8 cellular contexts compared by ENCODE assay signal in the genomic region with DNA sequence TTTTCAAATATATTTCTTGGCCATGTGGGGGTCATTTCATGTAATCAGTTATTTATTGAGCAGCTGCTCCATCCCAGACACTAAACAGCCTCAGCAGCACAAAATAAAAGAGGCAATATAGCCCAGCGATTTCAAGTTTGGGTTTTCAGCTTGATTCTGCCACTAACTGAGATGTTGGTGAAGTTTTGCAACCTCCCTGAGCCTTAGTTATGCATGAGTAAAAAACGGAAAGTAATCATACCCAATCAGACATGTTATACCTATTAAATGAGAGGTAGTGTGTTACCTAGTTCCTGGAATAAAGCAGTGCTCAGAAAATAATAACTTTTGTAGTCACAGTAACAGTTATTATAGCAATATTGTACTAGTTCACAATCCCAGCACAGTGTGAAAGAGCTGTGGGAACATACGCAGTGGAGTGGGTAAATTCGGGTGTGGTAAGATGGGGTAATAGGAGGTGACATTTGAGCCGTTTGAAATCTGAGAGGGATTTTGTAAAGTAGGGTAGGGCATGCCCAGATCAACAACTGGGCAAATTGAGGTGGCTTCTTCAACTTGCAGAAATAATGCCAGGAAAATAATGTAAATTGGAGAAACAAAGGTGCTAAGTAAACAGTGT. TPM values are rescaled to one million over a fixed set of nuclear protein-coding genes. Genes with fewer than 3 reads are reported as not detected.
A peak's percentile ranks its signal among the peaks of the same experiment; 100 is the strongest.
DNase-seq lines count a peak whose midpoint lies in the region; ATAC-seq and TF ChIP-seq lines count a peak whose summit lies in the region.

No MANE protein-coding gene starts in this region.

- no peaks in the 10 kb centered on the region for H3K27me3 Mint-ChIP-seq in activated T-cell treated with anti-CD3 and anti-CD28 coated beads, Interleukin-2, amount 50 U/mL, for 72 hours (ENCODE audit: low read depth)

- intact Hi-C loops in right cardiac atrium (cut with DNase I) (loop anchor here in 2 of 4 donors (10.0 kb wide), 2 partner anchors 99 to 199 kb away; a partner anchor contains a TSS), testis (cut with DNase I; ENCODE audit: low total_unique reads) (no loop called here)

- TF ChIP-seq POLR2A in testis (IDR thresholded peaks at IDR 0.05): no peak

- peak overlapping the region; percentile 87 for H3K4me3 ChIP-seq in right cardiac atrium (ENCODE audit: low read length)
- H3K4me3 ChIP-seq in testis: no peak overlapping the region
- H3K4me3 ChIP-seq in SJCRH30: no peak overlapping the region

- H3K4me1 ChIP-seq in right cardiac atrium (ENCODE audit: control insufficient read depth, insufficient read depth, low read length): peaks cover 8% of the 10 kb centered on the region
- peaks cover 7% of the 10 kb centered on the region for H3K4me1 ChIP-seq in testis
- H3K4me1 ChIP-seq in SJCRH30: peaks cover 12% of the 10 kb centered on the region

- H3K9me3 ChIP-seq in right cardiac atrium (ENCODE audit: control insufficient read depth, low read length) (no peaks in the 10 kb centered on the region), testis (no peaks in the 10 kb centered on the region), SJCRH30 (replicated peaks) (no peaks in the 10 kb centered on the region)

- no peak for TF ChIP-seq CTCF in testis (IDR thresholded peaks at IDR 0.05)

- peaks cover 8 to 17% of the 10 kb centered on the region in 2 donors for H3K36me3 Mint-ChIP-seq in activated T-cell treated with anti-CD3 and anti-CD28 coated beads, Interleukin-2, amount 50 U/mL, for 72 hours (ENCODE audit: insufficient read depth in 2 of 2)

- H3K27ac ChIP-seq in right cardiac atrium (ENCODE audit: low read length) (no peak overlapping the region), testis (peak overlapping the region; percentile 77 to 93), SJCRH30 (no peak overlapping the region)

- no peak for ATAC-seq in activated T-cell treated with anti-CD3 and anti-CD28 coated beads, Interleukin-2, amount 50 U/mL, for 72 hours (replicated peaks in 1 of 2)
- ATAC-seq in right cardiac atrium (no peak), GM21737 (IDR thresholded peaks at IDR 0.05; ENCODE audit: unreplicated experiment) (no peak)

- H3K36me3 ChIP-seq in testis (ENCODE audit: low read depth, missing control alignments): no peaks in the 10 kb centered on the region
- peaks cover 6% of the 10 kb centered on the region for H3K36me3 ChIP-seq in SJCRH30

- peak overlapping the region; percentile 96 to 99 for H3K4me3 Mint-ChIP-seq in activated T-cell treated with anti-CD3 and anti-CD28 coated beads, Interleukin-2, amount 50 U/mL, for 72 hours

- H3K4me1 Mint-ChIP-seq in activated T-cell treated with anti-CD3 and anti-CD28 coated beads, Interleukin-2, amount 50 U/mL, for 72 hours (ENCODE audit: low read depth): peaks cover 44% of the 10 kb centered on the region

- WGBS in right cardiac atrium: 60% methylated on average over 5 of the region's 5 CpGs
- 48 to 52% methylated on average over 5 of the region's 5 CpGs for WGBS in testis, 2 donors

- no peak for DNase-seq in activated T-cell treated with anti-CD3 and anti-CD28 coated beads, Interleukin-2, amount 50 U/mL, for 72 hours
- no peak for DNase-seq in activated T-cell treated with anti-CD3 and anti-CD28 coated beads, Interleukin-2, amount 50 U/mL, for 48 hours
- DNase-seq in SW480 (ENCODE audit: low spot score): peak; percentile 66
- no peak for DNase-seq in right cardiac atrium
- no peak for DNase-seq in testis
- no peak for DNase-seq in SJCRH30
- no peak for DNase-seq in NCI-H187 treated with DMSO at 0.1 percent for 48 hours (lab: John Stamatoyannopoulos, UW)

- peak overlapping the region; percentile 92 for H3K27ac Mint-ChIP-seq in activated T-cell treated with anti-CD3 and anti-CD28 coated beads, Interleukin-2, amount 50 U/mL, for 72 hours

- H3K27me3 ChIP-seq in right cardiac atrium (ENCODE audit: control insufficient read depth, insufficient read depth) (no peaks in the 10 kb centered on the region), testis (no peaks in the 10 kb centered on the region), SJCRH30 (no peaks in the 10 kb centered on the region)

- H3K9me3 Mint-ChIP-seq in activated T-cell treated with anti-CD3 and anti-CD28 coated beads, Interleukin-2, amount 50 U/mL, for 72 hours: peaks cover 0 to 2% of the 10 kb centered on the region in 2 donors

RNA-seq across cellular contexts. Expression of a gene that starts 1.5 kb away (rescaled TPM):
- total RNA-seq in activated T-cell treated with anti-CD3 and anti-CD28 coated beads, Interleukin-2, amount 50 U/mL, for 72 hours: 10 to 100 TPM; 19.0 to 19.9 TPM
- total RNA-seq in right cardiac atrium (1 to 10 TPM; 6.9 to 7.3 (median 7.3) TPM), testis (10 to 100 TPM; 32.7 to 33.0 TPM)
- polyA plus RNA-seq in right cardiac atrium (6.0 TPM), testis (ENCODE audit: insufficient read depth, low read depth, low replicate concordance) (21.3 TPM)
- total RNA-seq in SJCRH30 (2014; rRNA removed; shearing (Covaris generic)): 7.4 and 10.2 TPM in 2 replicates

Comparison
In these comparisons a context has a peak if more than half of its experiments do, and no peak if none do; other contexts are left out.
1. H3K27ac ChIP-seq: peak in testis (2 of 2); none in right cardiac atrium (single experiment) and SJCRH30 (single experiment).